8 cellular contexts compared by ENCODE assay signal in the genomic region with DNA sequence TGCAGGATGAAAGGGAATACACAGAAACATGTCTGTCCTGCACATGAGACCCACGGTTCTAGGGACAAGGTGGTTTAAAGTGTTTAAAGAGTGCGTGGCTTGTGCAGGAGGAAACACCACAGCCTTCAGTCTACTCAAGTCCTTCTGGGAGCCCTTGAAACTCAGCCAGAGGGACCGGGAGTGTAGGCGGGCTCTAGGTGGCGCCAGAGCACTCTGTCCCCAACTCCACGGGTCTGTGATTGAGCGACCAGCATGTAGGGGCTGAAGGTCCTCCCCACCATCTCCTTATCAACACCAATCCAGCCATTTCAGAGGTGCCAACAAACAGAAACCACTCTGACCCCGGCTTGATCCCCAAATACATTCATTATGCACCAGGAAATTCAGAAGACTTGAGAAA.
DNase-seq lines count a peak whose midpoint lies in the region; ATAC-seq and TF ChIP-seq lines count a peak whose summit lies in the region.

No MANE protein-coding gene starts in this region.

- POLR2A ChIA-PET in CD4-positive, alpha-beta memory T cell (lab: Charles Lee; ENCODE audit: partially characterized antibody) = no interaction called here

- DNase-seq in CD4-positive, alpha-beta memory T cell = peak in 3 of 5 donors; percentile 12 to 21 (median 20)
- DNase-seq in M059J (ENCODE audit: low read depth) (peak; percentile 64), astrocyte of the cerebellum (ENCODE audit: low read depth) (no peak), inferior parietal cortex (ENCODE audit: extremely low spot score) (peak; percentile 69), NCI-H226 (no peak)
- peak; percentile 33 for DNase-seq in T-helper 2 cell treated with Interferon-gamma antibody and Interleukin-4, amounts not matched to agents 5 μg/mL and 100 μg/mL, for 36 hours (ENCODE audit: low spot score)
- DNase-seq in stimulated activated CD4-positive, alpha-beta T cell treated with anti-CD3 and anti-CD28 coated beads, Interleukin-2, amount 100 ng/mL, for 24 hours = peak; percentile 59 to 64

- no peak overlapping the region for H3K27ac Mint-ChIP-seq in CD4-positive, alpha-beta memory T cell
- H3K27ac Mint-ChIP-seq in T-helper 2 cell treated with Interferon-gamma antibody and Interleukin-4, amounts not matched to agents 5 μg/mL and 100 μg/mL, for 36 hours = no peak overlapping the region

- no peaks in the 10 kb centered on the region for H3K27me3 ChIP-seq in CD4-positive, alpha-beta memory T cell (ENCODE audit: insufficient read depth, low read length)

- H3K4me3 Mint-ChIP-seq in CD4-positive, alpha-beta memory T cell = no peak overlapping the region
- H3K4me3 Mint-ChIP-seq in T-helper 2 cell treated with Interferon-gamma antibody and Interleukin-4, amounts not matched to agents 5 μg/mL and 100 μg/mL, for 36 hours = no peak overlapping the region

- no peaks in the 10 kb centered on the region for H3K36me3 Mint-ChIP-seq in CD4-positive, alpha-beta memory T cell
- no peaks in the 10 kb centered on the region for H3K36me3 Mint-ChIP-seq in T-helper 2 cell treated with Interferon-gamma antibody and Interleukin-4, amounts not matched to agents 5 μg/mL and 100 μg/mL, for 36 hours (ENCODE audit: low read depth)

- no peaks in the 10 kb centered on the region for H3K36me3 ChIP-seq in CD4-positive, alpha-beta memory T cell (ENCODE audit: insufficient read depth, low read length)

- no peaks in the 10 kb centered on the region for H3K9me3 ChIP-seq in CD4-positive, alpha-beta memory T cell (ENCODE audit: control insufficient read depth in 1 of 2, low read length in 2 of 2)

- H3K27ac ChIP-seq in CD4-positive, alpha-beta memory T cell (ENCODE audit: low read depth, low read length) = no peak overlapping the region

- peaks cover 0 to 2% (median 0%) of the 10 kb centered on the region in 8 donors for H3K9me3 Mint-ChIP-seq in CD4-positive, alpha-beta memory T cell
- no peaks in the 10 kb centered on the region for H3K9me3 Mint-ChIP-seq in T-helper 2 cell treated with Interferon-gamma antibody and Interleukin-4, amounts not matched to agents 5 μg/mL and 100 μg/mL, for 36 hours

- CTCF ChIA-PET in CD4-positive, alpha-beta memory T cell (lab: Charles Lee; ENCODE audit: partially characterized antibody) = interaction anchor here (1.4 kb wide), 1 partner anchor 9 kb away, joined by 3 read pairs; no protein-coding TSS in a partner anchor

- H3K4me3 ChIP-seq in CD4-positive, alpha-beta memory T cell (ENCODE audit: low read length in 2 of 2) = no peak overlapping the region
- no peak overlapping the region for H3K4me3 ChIP-seq in astrocyte of the cerebellum (ENCODE audit: low read depth, low read length)

- in situ Hi-C loops in astrocyte of the cerebellum (cut with HindIII; ENCODE audit: low sequenced_read_pairs) = no loop called here

- H3K4me1 ChIP-seq in CD4-positive, alpha-beta memory T cell (ENCODE audit: insufficient read depth, low read length) = no peaks in the 10 kb centered on the region

- intact Hi-C loops in CD4-positive, alpha-beta memory T cell (cut with micrococcal nuclease) = no loop called here

- ATAC-seq in GM19372 (IDR thresholded peaks at IDR 0.05; ENCODE audit: low read depth, unreplicated experiment) = peak; percentile 78

- peak; percentile 67 for TF ChIP-seq CTCF in astrocyte of the cerebellum (IDR thresholded peaks at IDR 0.05; ENCODE audit: low read depth, low read length, missing control alignments)

- H3K27me3 Mint-ChIP-seq in CD4-positive, alpha-beta memory T cell = peaks cover 0 to 4% of the 10 kb centered on the region in 2 donors
- H3K27me3 Mint-ChIP-seq in T-helper 2 cell treated with Interferon-gamma antibody and Interleukin-4, amounts not matched to agents 5 μg/mL and 100 μg/mL, for 36 hours (ENCODE audit: low read depth) = no peaks in the 10 kb centered on the region

- H3K4me1 Mint-ChIP-seq in CD4-positive, alpha-beta memory T cell = peaks cover 0 to 1% (median 0%) of the 10 kb centered on the region in 4 donors
- H3K4me1 Mint-ChIP-seq in T-helper 2 cell treated with Interferon-gamma antibody and Interleukin-4, amounts not matched to agents 5 μg/mL and 100 μg/mL, for 36 hours (ENCODE audit: low read depth) = no peaks in the 10 kb centered on the region

Comparison
In these comparisons a context has a peak if more than half of its experiments do, and no peak if none do; other contexts are left out.
1. DNase-seq: peak in CD4-positive, alpha-beta memory T cell (3 of 5), M059J (single experiment), T-helper 2 cell treated with Interferon-gamma antibody and Interleukin-4, amounts not matched to agents 5 μg/mL and 100 μg/mL, for 36 hours (single experiment), inferior parietal cortex (single experiment) and stimulated activated CD4-positive, alpha-beta T cell treated with anti-CD3 and anti-CD28 coated beads, Interleukin-2, amount 100 ng/mL, for 24 hours (2 of 2); none in astrocyte of the cerebellum (single experiment) and NCI-H226 (single experiment).